Comparison of ENCODE assay signal across 1 cellular context in genomic region chr11:95923730-95924413, GRCh38.
TF ChIP-seq lines count a peak whose summit lies in the region.

MTMR2 (minus strand) TSS chr11:95924107; CDS start chr11:95923954, 153 bp downstream.

TF ChIP-seq in GM23338, 12 proteins besides CTCF, POLR2A, EP300 and RAD21 (continued from another document):
- TF ChIP-seq ETS1 (IDR thresholded peaks at IDR 0.05) (peak; percentile 81), EZH2phosphoT487 (IDR thresholded peaks at IDR 0.05; ENCODE audit: unreplicated experiment) (no peak)
